Comparison of ENCODE assay signal across 20 cellular contexts in the genomic region with DNA sequence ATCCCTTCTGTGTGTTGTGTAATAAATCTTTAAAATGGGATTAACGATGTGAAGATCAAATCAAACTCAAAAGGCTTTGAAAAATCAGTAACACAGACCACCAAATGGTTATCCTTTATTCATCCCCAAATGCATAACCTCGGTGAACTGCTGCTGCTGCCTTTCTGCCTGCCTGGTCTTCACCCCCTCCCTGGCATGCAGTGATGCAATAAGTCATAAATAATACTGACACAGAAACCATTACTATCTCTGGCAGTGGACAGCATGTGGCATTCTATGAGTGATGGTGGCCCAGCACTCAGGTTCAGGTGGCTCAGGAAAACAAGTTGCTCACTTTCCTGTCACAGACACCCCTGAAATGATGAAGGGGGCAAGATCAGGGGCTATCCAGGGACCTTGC.
"Had no signal": no experiment of that assay in that cellular context is flagged by ENCODE, and none has a peak within 500 bp of the region (broad histone marks: within the 10 kb centered on the region; RNA-seq: fewer than 3 reads in every experiment).

No MANE protein-coding gene starts in this region.

- FAIRE-seq: islet of Langerhans had no signal

- H3K4me1 ChIP-seq: body of pancreas, thyroid gland had no signal

- H3K9me3 ChIP-seq: body of pancreas, thyroid gland had no signal

- H3K27ac ChIP-seq: body of pancreas, thyroid gland had no signal

- DNase-seq: activated CD4-positive, alpha-beta memory T cell treated with anti-CD3 and anti-CD28 coated beads, Interleukin-2, amount 10 ng/mL, durations not matched to agents 7 days and 5 days; activated CD4-positive, alpha-beta T cell treated with anti-CD3 and anti-CD28 coated beads for 48 hours; activated CD4-positive, CD25-positive, alpha-beta regulatory T cell; activated CD8-positive, alpha-beta memory T cell treated with anti-CD3 and anti-CD28 coated beads, Interleukin-2, amount 10 ng/mL, durations not matched to agents 7 days and 5 days; activated naive CD4-positive, alpha-beta T cell; activated naive CD8-positive, alpha-beta T cell treated with anti-CD3 and anti-CD28 coated beads for 36 hours; activated T-cell treated with anti-CD3 and anti-CD28 coated beads, Interleukin-2, amount 50 U/mL, for 1 hour; body of pancreas; caudate nucleus; effector memory CD8-positive, alpha-beta T cell; foreskin fibroblast; hippocampal formation; left colon; occipital lobe; stimulated activated CD4-positive, alpha-beta T cell treated with anti-CD3 and anti-CD28 coated beads, Interleukin-2, amount 100 ng/mL, for 24 hours; stimulated activated naive CD4-positive, alpha-beta T cell treated with Interleukin-2 at 50 U/mL for 16 hours; thyroid gland had no signal

- H3K36me3 ChIP-seq: thyroid gland had no signal

- H3K27me3 ChIP-seq: body of pancreas, thyroid gland had no signal

- ATAC-seq: activated CD8-positive, alpha-beta memory T cell treated with anti-CD3 and anti-CD28 coated beads, Interleukin-2, amount 10 ng/mL, durations not matched to agents 7 days and 5 days; activated T-helper 17 cell treated with anti-CD3 and anti-CD28 coated beads, Interleukin-2, amount 50 U/mL, for 72 hours; body of pancreas; effector memory CD8-positive, alpha-beta T cell; left colon had no signal

- H3K4me3 ChIP-seq: body of pancreas, lung, thyroid gland had no signal
